ENCODE assay signal across 8 cellular contexts in the genomic region with DNA sequence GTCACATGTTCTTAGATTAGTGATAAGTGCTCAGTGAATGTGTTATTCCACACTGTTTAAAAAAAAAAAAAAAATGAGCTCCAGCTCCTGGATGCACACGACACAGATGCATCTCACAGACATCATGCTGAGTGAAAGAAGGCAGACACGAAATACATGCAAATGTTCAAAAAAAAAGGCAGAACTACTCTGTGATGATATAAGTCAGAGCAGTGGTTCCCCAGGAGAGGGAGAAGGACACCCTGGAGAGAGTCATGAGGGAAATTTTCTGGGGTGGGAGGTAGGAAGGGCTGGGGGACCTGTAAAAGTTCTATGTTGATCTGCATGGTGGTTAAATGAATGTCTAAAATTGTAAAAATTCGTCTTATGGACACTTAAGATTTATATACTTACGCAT. TPM values are rescaled to one million over a fixed set of nuclear protein-coding genes. Genes with fewer than 3 reads are reported as not detected.
A peak's percentile ranks its signal among the peaks of the same experiment; 100 is the strongest.
DNase-seq lines count a peak whose midpoint lies in the region; ATAC-seq and TF ChIP-seq lines count a peak whose summit lies in the region.

No MANE protein-coding gene starts in this region.

- no peak overlapping the region for H2AFZ ChIP-seq in IMR-90 (replicated peaks; ENCODE audit: low read length, poor library complexity)

- in situ Hi-C loops in IMR-90 (cut with MboI; ENCODE audit: low sequenced_read_pairs), result no loop called here

- peak overlapping the region; percentile 50; the same call in 1 of the 2 replicates for H2BK20ac ChIP-seq in IMR-90 (ENCODE audit: low read depth, low read length)

- H3K18ac ChIP-seq in IMR-90 (ENCODE audit: low read depth, low read length), result peak overlapping the region; percentile 21; the same call in 1 of the 2 replicates

- no peak overlapping the region for H3K56ac ChIP-seq in IMR-90 (ENCODE audit: extremely low read depth, insufficient read depth, low read length)

- no peak overlapping the region for H4K5ac ChIP-seq in IMR-90 (ENCODE audit: low read depth, low read length)

- peaks cover 29% of the 10 kb centered on the region for H3K36me3 Mint-ChIP-seq in MCF 10A (ENCODE audit: insufficient read depth, unreplicated experiment)
- peaks cover 11% of the 10 kb centered on the region for H3K36me3 Mint-ChIP-seq in natural killer cell treated with Interleukin-12 subunit alpha and Interleukin-12 subunit beta and Interleukin-15 and Interleukin-18, amount 100 ng/mL, for 72 hours

- H4K20me1 ChIP-seq in IMR-90 (ENCODE audit: insufficient read depth, low read length), result peaks cover 83% of the 10 kb centered on the region

- no peaks in the 10 kb centered on the region for H3K27me3 Mint-ChIP-seq in MCF 10A (ENCODE audit: insufficient read depth, unreplicated experiment)
- H3K27me3 Mint-ChIP-seq in natural killer cell treated with Interleukin-12 subunit alpha and Interleukin-12 subunit beta and Interleukin-15 and Interleukin-18, amount 100 ng/mL, for 72 hours, result no peaks in the 10 kb centered on the region

- peak overlapping the region; percentile 75; the same call in 1 of the 2 replicates for H3K14ac ChIP-seq in IMR-90 (replicated peaks; ENCODE audit: low read depth, low read length)

- H4K8ac ChIP-seq in IMR-90 (ENCODE audit: low read depth in 2 of 2, low read length in 2 of 2), result peak overlapping the region in 1 of 2 experiments; percentile 35; a peak in 1 of 4 replicates

- no peak; the same call in 1 of the 2 replicates for TF ChIP-seq POLR2A in IMR-90 (IDR thresholded peaks at IDR 0.05; ENCODE audit: low read depth, low read length)

- no peak overlapping the region for H2BK15ac ChIP-seq in IMR-90 (ENCODE audit: low read depth, low read length)

- ATAC-seq in IMR-90 (ENCODE audit: low read depth) (no peak), HG03025 (IDR thresholded peaks at IDR 0.05; ENCODE audit: low FRiP score, unreplicated experiment) (no peak)
- no peak for ATAC-seq in natural killer cell treated with Interleukin-12 subunit alpha and Interleukin-12 subunit beta and Interleukin-15 and Interleukin-18, amount 100 ng/mL, for 72 hours

- H3K36me3 ChIP-seq in IMR-90 (ENCODE audit: control insufficient read depth, insufficient read depth, low read length), result peaks cover 13% of the 10 kb centered on the region

- peaks cover 6 to 78% of the 10 kb centered on the region in 2 experiments; a peak in 3 of 4 replicates for H3K79me1 ChIP-seq in IMR-90 (ENCODE audit: low read depth in 1 of 2, low read length in 2 of 2)

- H3K4me1 ChIP-seq in IMR-90 (ENCODE audit: control insufficient read depth, insufficient read depth, low read length), result peaks cover 50% of the 10 kb centered on the region

- peak overlapping the region; percentile 98; the same call in 1 of the 2 replicates for H3K23ac ChIP-seq in IMR-90 (ENCODE audit: low read depth, low read length)

- peak overlapping the region; percentile 91 for H2BK5ac ChIP-seq in IMR-90 (ENCODE audit: low read depth, low read length, poor library complexity, severe bottlenecking)

- H3K27ac ChIP-seq in C4-2B (peak overlapping the region; percentile 92), IMR-90 (ENCODE audit: insufficient read depth, low read length) (no peak overlapping the region)

- no peak overlapping the region for H3K4me2 ChIP-seq in IMR-90 (ENCODE audit: low read depth, low read length)

- CTCF ChIA-PET in IMR-90 (lab: Yijun Ruan, JAX), result interaction anchor here (0.8 kb wide), 1 partner anchor 23 kb away, joined by 5 read pairs; no protein-coding TSS in a partner anchor
- CTCF ChIA-PET in MCF 10A (lab: Yijun Ruan, JAX), result interaction anchor here (1.0 to 3.3 kb wide), 5 partner anchors 22 to 143 kb away, joined by 3 to 12 read pairs (median 7); no protein-coding TSS in a partner anchor

- H2AK9ac ChIP-seq in IMR-90 (replicated peaks; ENCODE audit: low read depth, low read length, poor library complexity), result no peak overlapping the region

- intact Hi-C loops in IMR-90 (cut with micrococcal nuclease), result no loop called here
- intact Hi-C loops in MCF 10A (cut with micrococcal nuclease), result no loop called here

- TF ChIP-seq CTCF in C4-2B (conservative IDR thresholded peaks at IDR 0.05) (no peak), IMR-90 (conservative IDR thresholded peaks at IDR 0.05; ENCODE audit: low read depth, low read length) (no peak), MCF 10A (IDR thresholded peaks at IDR 0.05; ENCODE audit: unreplicated experiment) (no peak)

- peaks cover 68% of the 10 kb centered on the region for H3K4me1 Mint-ChIP-seq in MCF 10A (ENCODE audit: insufficient read depth, unreplicated experiment)
- peaks cover 70 to 71% of the 10 kb centered on the region in 2 donors for H3K4me1 Mint-ChIP-seq in natural killer cell treated with Interleukin-12 subunit alpha and Interleukin-12 subunit beta and Interleukin-15 and Interleukin-18, amount 100 ng/mL, for 72 hours (ENCODE audit: low read depth in 2 of 2)

- H3K9me3 Mint-ChIP-seq in MCF 10A (ENCODE audit: unreplicated experiment), result no peaks in the 10 kb centered on the region
- H3K9me3 Mint-ChIP-seq in natural killer cell treated with Interleukin-12 subunit alpha and Interleukin-12 subunit beta and Interleukin-15 and Interleukin-18, amount 100 ng/mL, for 72 hours, result no peaks in the 10 kb centered on the region

- H3K4ac ChIP-seq in IMR-90 (ENCODE audit: low read depth, low read length), result peak overlapping the region; percentile 96; the same call in 1 of the 2 replicates

- H3K4me3 Mint-ChIP-seq in MCF 10A (ENCODE audit: unreplicated experiment), result peak overlapping the region; percentile 7
- H3K4me3 Mint-ChIP-seq in natural killer cell treated with Interleukin-12 subunit alpha and Interleukin-12 subunit beta and Interleukin-15 and Interleukin-18, amount 100 ng/mL, for 72 hours, result peak overlapping the region; percentile 98

- H4K91ac ChIP-seq in IMR-90 (ENCODE audit: insufficient read depth, low read depth, low read length), result no peak overlapping the region

- no peaks in the 10 kb centered on the region for H3K9me3 ChIP-seq in IMR-90 (ENCODE audit: control insufficient read depth, insufficient read depth, low read length)

- dilution Hi-C loops in IMR-90 (cut with HindIII; ENCODE audit: low sequenced_read_pairs, unreplicated experiment), result no loop called here

- peak overlapping the region; percentile 91 for H2BK120ac ChIP-seq in IMR-90 (ENCODE audit: low read depth, low read length)

- no peak overlapping the region for H3K4me3 ChIP-seq in IMR-90 (ENCODE audit: insufficient read depth, low read depth, low read length)

- peak overlapping the region; percentile 66 for H3K27ac Mint-ChIP-seq in MCF 10A (ENCODE audit: low read depth, unreplicated experiment)
- peak overlapping the region; percentile 83 to 95 for H3K27ac Mint-ChIP-seq in natural killer cell treated with Interleukin-12 subunit alpha and Interleukin-12 subunit beta and Interleukin-15 and Interleukin-18, amount 100 ng/mL, for 72 hours

- POLR2A ChIA-PET in IMR-90 (lab: Charles Lee; ENCODE audit: unreplicated experiment) (interaction anchor here (0.6 kb wide), 1 partner anchor 852 kb away, joined by 6 read pairs; no protein-coding TSS in a partner anchor), MCF 10A (lab: Yijun Ruan, JAX) (interaction anchor here (0.6 kb wide), 1 partner anchor 23 kb away, joined by 3 read pairs; no protein-coding TSS in a partner anchor)

- no peaks in the 10 kb centered on the region for H3K27me3 ChIP-seq in IMR-90 (ENCODE audit: control insufficient read depth, insufficient read depth, low read length)

- no peak overlapping the region; the same call in 1 of the 2 replicates for H3K9ac ChIP-seq in IMR-90 (ENCODE audit: low read depth, low read length)

- H3K9me1 ChIP-seq in IMR-90 (ENCODE audit: insufficient read depth, low read length), result peaks cover 35% of the 10 kb centered on the region

- BruUV-seq in IMR-90 (replicated peaks; lab: Mats Ljungman, UMichigan) (no TSS peak), MCF 10A (replicated peaks; lab: Mats Ljungman, UMichigan) (no TSS peak)

- TF ChIP-seq RAD21 in IMR-90 (IDR thresholded peaks at IDR 0.05; ENCODE audit: low read length), result no peak

- 83% methylated on average over 1 of the region's 4 CpGs; no CpG with 5 or more reads in 1 of the 2 experiments for WGBS in IMR-90 (ENCODE audit: extremely low coverage in 2 of 2, insufficient read length in 1 of 2), 2 experiments

- H2AK5ac ChIP-seq in IMR-90 (ENCODE audit: low read depth, low read length), result peak overlapping the region; percentile 25; the same call in 1 of the 2 replicates

- no peak for DNase-seq in IMR-90
- no peak for DNase-seq in MCF 10A (ENCODE audit: unreplicated experiment)
- DNase-seq in natural killer cell treated with Interleukin-12 subunit alpha and Interleukin-12 subunit beta and Interleukin-15 and Interleukin-18, amount 100 ng/mL, for 72 hours (ENCODE audit: low spot score), result no peak
- DNase-seq in NCI-H1105 (lab: John Stamatoyannopoulos, UW), result no peak
- DNase-seq in Ammon's horn (ENCODE audit: low spot score), result no peak
- no peak for DNase-seq in NCI-H1694 treated with DMSO at 0.1 percent for 48 hours (lab: John Stamatoyannopoulos, UW)

RNA-seq across cellular contexts. Expression of a gene that starts 4.3 kb away (rescaled TPM):
- total RNA-seq in IMR-90 (2012; rRNA removed) (22.8 TPM in 2 replicates), MCF 10A (2022) (11.9 and 14.3 TPM in 2 replicates)
- 16.5 and 23.1 TPM in 2 replicates for polyA plus RNA-seq in IMR-90 (2012; rRNA removed)
- polyA plus RNA-seq in IMR-90 (2012; cell fraction: cytosol; rRNA removed), result 22.5 and 41.4 TPM in 2 replicates
- polyA plus RNA-seq in IMR-90 (2012; cell fraction: nucleus; rRNA removed; ENCODE audit: low replicate concordance), result 80.9 and 92.7 TPM in 2 replicates
- 10 to 100 TPM; 10.8 to 18.4 TPM for total RNA-seq in natural killer cell treated with Interleukin-12 subunit alpha and Interleukin-12 subunit beta and Interleukin-15 and Interleukin-18, amount 100 ng/mL, for 72 hours

RNA-seq across cellular contexts. Expression of a gene that starts 41.6 kb away (rescaled TPM):
- total RNA-seq in IMR-90 (2012; rRNA removed) (0.56 and 0.90 TPM in 2 replicates), MCF 10A (2022) (2.1 and 5.4 TPM in 2 replicates)
- 1.6 and 1.8 TPM in 2 replicates for polyA plus RNA-seq in IMR-90 (2012; rRNA removed)
- 0.38 and 0.93 TPM in 2 replicates for polyA plus RNA-seq in IMR-90 (2012; cell fraction: cytosol; rRNA removed)
- 10.7 and 13.0 TPM in 2 replicates for polyA plus RNA-seq in IMR-90 (2012; cell fraction: nucleus; rRNA removed; ENCODE audit: low replicate concordance)
- total RNA-seq in natural killer cell treated with Interleukin-12 subunit alpha and Interleukin-12 subunit beta and Interleukin-15 and Interleukin-18, amount 100 ng/mL, for 72 hours, result 1 to 10 TPM in 1 of 2 donors, under 1 TPM in 1; 0.12 to 1.8 TPM

RNA-seq across cellular contexts. Expression of a gene that starts 41.6 kb away (rescaled TPM):
- total RNA-seq in IMR-90 (2012; rRNA removed), result 25.8 and 35.0 TPM in 2 replicates
- polyA plus RNA-seq in IMR-90 (2012; rRNA removed), result 56.6 and 58.9 TPM in 2 replicates
- polyA plus RNA-seq in IMR-90 (2012; cell fraction: cytosol; rRNA removed), result 27.6 and 41.5 TPM in 2 replicates
- polyA plus RNA-seq in IMR-90 (2012; cell fraction: nucleus; rRNA removed; ENCODE audit: low replicate concordance), result 133 and 180 TPM in 2 replicates
- total RNA-seq in MCF 10A (2022), result 34.4 and 40.7 TPM in 2 replicates
- 10 to 100 TPM; 12.9 to 16.6 TPM for total RNA-seq in natural killer cell treated with Interleukin-12 subunit alpha and Interleukin-12 subunit beta and Interleukin-15 and Interleukin-18, amount 100 ng/mL, for 72 hours

RNA-seq across cellular contexts. Expression of a gene that starts 43.3 kb away (rescaled TPM):
- under 0.01 TPM in 2 replicates for total RNA-seq in IMR-90 (2012; rRNA removed)
- polyA plus RNA-seq in IMR-90 (2012; rRNA removed), result 0.03 and 0.07 TPM in 2 replicates
- 0.04 TPM in 2 replicates for polyA plus RNA-seq in IMR-90 (2012; cell fraction: cytosol; rRNA removed)
- 0.15 and 0.25 TPM in 2 replicates for polyA plus RNA-seq in IMR-90 (2012; cell fraction: nucleus; rRNA removed; ENCODE audit: low replicate concordance)
- not detected in 2 replicates for total RNA-seq in MCF 10A (2022)
- total RNA-seq in natural killer cell treated with Interleukin-12 subunit alpha and Interleukin-12 subunit beta and Interleukin-15 and Interleukin-18, amount 100 ng/mL, for 72 hours, result under 1 TPM; 0.22 to 0.43 TPM
